ENCODE assay signal across 14 cellular contexts in the genomic region with DNA sequence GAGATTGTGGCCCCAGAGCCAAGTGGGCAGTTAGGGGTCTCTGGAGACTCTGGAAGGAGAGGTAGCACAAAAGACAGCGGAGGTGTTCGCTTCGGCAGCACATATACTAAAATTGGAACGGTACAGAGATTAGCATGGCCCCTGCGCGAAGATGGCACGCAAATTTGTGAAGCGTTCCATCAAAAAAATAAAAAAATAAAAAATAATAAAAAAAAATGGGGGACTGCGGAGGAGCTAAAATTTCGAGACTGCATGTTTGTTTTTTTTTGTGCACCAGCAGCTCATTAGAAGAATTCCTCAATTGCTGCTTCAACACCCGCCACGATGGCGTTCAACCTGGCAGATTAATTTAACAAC. TPM values are rescaled to one million over a fixed set of nuclear protein-coding genes. Genes with fewer than 3 reads are reported as not detected.
DNase-seq lines count a peak whose midpoint lies in the region; ATAC-seq, FAIRE-seq and TF ChIP-seq lines count a peak whose summit lies in the region.
"Had no signal": no experiment of that assay in that cellular context is flagged by ENCODE, and none has a peak within 500 bp of the region (broad histone marks: within the 10 kb centered on the region; RNA-seq: fewer than 3 reads in every experiment).

No MANE protein-coding gene starts in this region.

- H3K4me1 Mint-ChIP-seq in H9: peaks cover 23 to 30% of the 10 kb centered on the region in 2 experiments
- H3K4me1 Mint-ChIP-seq in astrocyte (ENCODE audit: low read depth, unreplicated experiment): peaks cover 12% of the 10 kb centered on the region
- peaks cover 10% of the 10 kb centered on the region for H3K4me1 Mint-ChIP-seq in mesothelial cell of epicardium

- H3K27me3 ChIP-seq in A673 (replicated peaks; ENCODE audit: insufficient read depth, low read depth, low read length, poor library complexity): no peaks in the 10 kb centered on the region
- H3K27me3 ChIP-seq in H9 (ENCODE audit: insufficient read depth, low read length): no peaks in the 10 kb centered on the region
- no peaks in the 10 kb centered on the region for H3K27me3 ChIP-seq in astrocyte (ENCODE audit: insufficient read depth, low read length)
- no peaks in the 10 kb centered on the region for H3K27me3 ChIP-seq in ovary

- no peak overlapping the region for H2BK12ac ChIP-seq in H9 (ENCODE audit: insufficient read length, low read depth, low read length)

- H3K9me3 ChIP-seq in A673 (ENCODE audit: low read depth, low read length, poor library complexity, severe bottlenecking) (no peaks in the 10 kb centered on the region), H9 (ENCODE audit: control insufficient read depth, low read depth, low read length) (no peaks in the 10 kb centered on the region), astrocyte (ENCODE audit: insufficient read depth, low read depth, low read length) (no peaks in the 10 kb centered on the region), ovary (no peaks in the 10 kb centered on the region)
- H3K9me3 ChIP-seq: tibial artery had no signal

- H4K5ac ChIP-seq in H9 (ENCODE audit: insufficient read length, low read depth, low read length): no peak overlapping the region

- H3K4me3 ChIP-seq in A673 (ENCODE audit: low read depth, low read length, poor library complexity, severe bottlenecking) (no peak overlapping the region), astrocyte (ENCODE audit: insufficient read depth, low read depth, low read length) (no peak overlapping the region), ovary (no peak overlapping the region)

- H3K4me1 ChIP-seq in A673 (ENCODE audit: insufficient read depth, low read length, poor library complexity, severe bottlenecking): peaks cover 40% of the 10 kb centered on the region
- H3K4me1 ChIP-seq in H9 (ENCODE audit: insufficient read depth, low read length): no peaks in the 10 kb centered on the region
- no peaks in the 10 kb centered on the region for H3K4me1 ChIP-seq in astrocyte (ENCODE audit: insufficient read depth, low read length)
- no peaks in the 10 kb centered on the region for H3K4me1 ChIP-seq in ovary (ENCODE audit: insufficient read depth)

- BruUV-seq in A673 (replicated peaks; lab: Mats Ljungman, UMichigan): no TSS peak

- no peak overlapping the region for H3K23ac ChIP-seq in H9 (ENCODE audit: insufficient read length, low read depth, low read length)

- no peak for FAIRE-seq in astrocyte (lab: Jason Lieb, UNC)
- FAIRE-seq in GM12892 (lab: Jason Lieb, UNC): no peak

- no CpG with 5 or more reads among the region's 13 CpGs for WGBS in H9 (ENCODE audit: extremely low coverage, insufficient read length, low lambda C conversion rate)
- 89 to 90% (median 89%) methylated on average over 13 of the region's 13 CpGs for WGBS in ovary, 3 donors

- no peak overlapping the region for H4K91ac ChIP-seq in H9 (ENCODE audit: insufficient read length, low read depth, low read length)

- peaks cover 41 to 81% (median 80%) of the 10 kb centered on the region in 3 experiments for H3K36me3 Mint-ChIP-seq in H9 (ENCODE audit: insufficient read depth in 1 of 3, low read depth in 3 of 3)
- H3K36me3 Mint-ChIP-seq in astrocyte (ENCODE audit: low read depth, unreplicated experiment): peaks cover 21% of the 10 kb centered on the region
- H3K36me3 Mint-ChIP-seq in mesothelial cell of epicardium: peaks cover 17% of the 10 kb centered on the region
- H3K36me3 Mint-ChIP-seq: activated naive CD4-positive, alpha-beta T cell treated with anti-CD3 and anti-CD28 coated beads, Interleukin-2, amount 50 U/mL, for 24 hours; memory B cell had no signal

- no peak overlapping the region for H3K14ac ChIP-seq in H9 (ENCODE audit: insufficient read depth, low read length)

- no peak overlapping the region for H2AFZ ChIP-seq in H9 (ENCODE audit: low read length)
- no peak overlapping the region for H2AFZ ChIP-seq in astrocyte (ENCODE audit: low read depth, low read length)

- H3K27ac ChIP-seq in A673 (ENCODE audit: low read depth, low read length, poor library complexity, severe bottlenecking) (peak overlapping the region; percentile 66), H9 (ENCODE audit: insufficient read length, low read depth, low read length) (no peak overlapping the region), astrocyte (ENCODE audit: low read depth, low read length) (no peak overlapping the region), ovary (no peak overlapping the region)

- POLR2A ChIA-PET in A673 (lab: Charles Lee; ENCODE audit: low non-redundant PET): interaction anchor here (0.9 kb wide), 1 partner anchor 220 kb away, joined by 4 read pairs; no protein-coding TSS in a partner anchor

- no peak overlapping the region for H2BK120ac ChIP-seq in H9 (ENCODE audit: low read depth, low read length, poor library complexity, severe bottlenecking)

- H3K4me3 Mint-ChIP-seq in H9: peak overlapping the region in 1 of 2 experiments; percentile 9; a peak in 1 of 5 replicates
- peak overlapping the region; percentile 64 for H3K4me3 Mint-ChIP-seq in astrocyte (ENCODE audit: unreplicated experiment)
- H3K4me3 Mint-ChIP-seq in mesothelial cell of epicardium: no peak overlapping the region
- H3K4me3 Mint-ChIP-seq: activated B cell treated with CpG ODN at 0.5 μM for 24 hours; activated naive CD4-positive, alpha-beta T cell treated with anti-CD3 and anti-CD28 coated beads, Interleukin-2, amount 50 U/mL, for 24 hours; memory B cell; stimulated activated naive CD8-positive, alpha-beta T cell treated with anti-CD3 and anti-CD28 coated beads, Interleukin-15, amount 100 ng/mL, for 72 hours had no signal

- no peak overlapping the region for H2BK15ac ChIP-seq in H9 (ENCODE audit: low read depth, low read length)

- H2AK5ac ChIP-seq in H9 (ENCODE audit: insufficient read length, low read length): no peak overlapping the region

- DNase-seq in A673 (ENCODE audit: low spot score) (no peak), H9 (no peak), astrocyte (ENCODE audit: low read depth) (no peak), mesothelial cell of epicardium (ENCODE audit: low spot score in 2 of 2, unreplicated experiment in 2 of 2) (no peak), GM12892 (ENCODE audit: insufficient read length) (no peak), ovary (no peak)
- DNase-seq in activated naive CD4-positive, alpha-beta T cell treated with anti-CD3 and anti-CD28 coated beads, Interleukin-2, amount 50 U/mL, for 16 hours: no peak

- H2BK5ac ChIP-seq in H9 (ENCODE audit: insufficient read length, low read length): no peak overlapping the region

- H3K36me3 ChIP-seq in A673 (ENCODE audit: insufficient read depth, low read length, poor library complexity, severe bottlenecking): peaks cover 95% of the 10 kb centered on the region
- H3K36me3 ChIP-seq in astrocyte (ENCODE audit: insufficient read depth, low read length): peaks cover 28% of the 10 kb centered on the region
- H3K36me3 ChIP-seq in ovary: no peaks in the 10 kb centered on the region
- H3K36me3 ChIP-seq: tibial artery had no signal

- TF ChIP-seq POLR2A in GM12892 (IDR thresholded peaks at IDR 0.05; ENCODE audit: low read depth, low read length) (no peak), ovary (IDR thresholded peaks at IDR 0.05) (no peak)

- intact Hi-C loops in A673 (cut with micrococcal nuclease; ENCODE audit: unreplicated experiment): loop anchor here (10.0 kb wide), 2 partner anchors 221 to 361 kb away; partner anchors contain the start of gene TTLL6
- intact Hi-C loops in ovary (cut with DNase I): no loop called here

- peak overlapping the region; percentile 60 to 98 (median 90); a peak in 6 of 7 replicates for H3K27ac Mint-ChIP-seq in H9
- H3K27ac Mint-ChIP-seq in astrocyte (ENCODE audit: unreplicated experiment): peak overlapping the region; percentile 91
- peak overlapping the region; percentile 80 for H3K27ac Mint-ChIP-seq in mesothelial cell of epicardium
- H3K27ac Mint-ChIP-seq: activated B cell treated with CpG ODN at 0.5 μM for 24 hours; memory B cell; stimulated activated naive CD8-positive, alpha-beta T cell treated with anti-CD3 and anti-CD28 coated beads, Interleukin-15, amount 100 ng/mL, for 72 hours had no signal

- no peaks in the 10 kb centered on the region for H3K79me1 ChIP-seq in H9 (ENCODE audit: insufficient read depth, low read depth, low read length, poor library complexity, severe bottlenecking)

- H3K56ac ChIP-seq in H9 (ENCODE audit: insufficient read length, low read depth, low read length): no peak overlapping the region

- no peak overlapping the region for H3K18ac ChIP-seq in H9 (ENCODE audit: insufficient read length, low read depth, low read length)

- H4K20me1 ChIP-seq in H9 (ENCODE audit: control insufficient read depth, insufficient read depth, insufficient read length) (no peaks in the 10 kb centered on the region), astrocyte (ENCODE audit: insufficient read depth, low read length) (peaks cover 28% of the 10 kb centered on the region)

- no peak overlapping the region for H3T11ph ChIP-seq in H9 (ENCODE audit: low read length)

- H3K9ac ChIP-seq in H9 (ENCODE audit: extremely low read depth, insufficient read length, low read length) (no peak overlapping the region), astrocyte (ENCODE audit: low read length) (no peak overlapping the region)

- TF ChIP-seq CTCF in A673 (conservative IDR thresholded peaks at IDR 0.05; ENCODE audit: low read depth, low read length) (no peak), H9 (conservative IDR thresholded peaks at IDR 0.05) (no peak; the same call in 2 of the 3 replicates), astrocyte (IDR thresholded peaks at IDR 0.05; ENCODE audit: insufficient read depth, low read depth, low read length) (no peak), mesothelial cell of epicardium (IDR thresholded peaks at IDR 0.05; ENCODE audit: unreplicated experiment) (peak; percentile 22), ovary (IDR thresholded peaks at IDR 0.05) (no peak)

- no peak overlapping the region for H3K4ac ChIP-seq in H9 (ENCODE audit: low read depth, low read length)

- no peak for ATAC-seq in HG03432 (IDR thresholded peaks at IDR 0.05; ENCODE audit: unreplicated experiment)

- no peaks in the 10 kb centered on the region; the same call in 1 of the 2 replicates for H3K27me3 Mint-ChIP-seq in H9 (ENCODE audit: low read depth)
- H3K27me3 Mint-ChIP-seq in astrocyte (ENCODE audit: low read depth, unreplicated experiment): no peaks in the 10 kb centered on the region
- H3K27me3 Mint-ChIP-seq in mesothelial cell of epicardium (ENCODE audit: low read depth): no peaks in the 10 kb centered on the region
- H3K27me3 Mint-ChIP-seq: stimulated activated naive CD8-positive, alpha-beta T cell treated with anti-CD3 and anti-CD28 coated beads, Interleukin-15, amount 100 ng/mL, for 72 hours had no signal

- no peak overlapping the region for H2BK20ac ChIP-seq in H9 (ENCODE audit: low read depth, low read length, poor library complexity, severe bottlenecking)

- H3K4me2 ChIP-seq in H9 (ENCODE audit: insufficient read depth, insufficient read length, low read length) (no peak overlapping the region), astrocyte (ENCODE audit: low read length) (no peak overlapping the region)

- H3K79me2 ChIP-seq in H9 (ENCODE audit: insufficient read depth, low read length) (no peaks in the 10 kb centered on the region), astrocyte (ENCODE audit: insufficient read depth, low read length) (peaks cover 24% of the 10 kb centered on the region)

- no peak for TF ChIP-seq EP300 in ovary (IDR thresholded peaks at IDR 0.05)

- H3K9me3 Mint-ChIP-seq in H9: no peaks in the 10 kb centered on the region; a peak in 1 of 5 replicates
- H3K9me3 Mint-ChIP-seq in astrocyte (ENCODE audit: unreplicated experiment): no peaks in the 10 kb centered on the region
- no peaks in the 10 kb centered on the region for H3K9me3 Mint-ChIP-seq in mesothelial cell of epicardium
- H3K9me3 Mint-ChIP-seq: activated naive CD4-positive, alpha-beta T cell treated with anti-CD3 and anti-CD28 coated beads, Interleukin-2, amount 50 U/mL, for 24 hours; memory B cell; stimulated activated naive CD8-positive, alpha-beta T cell treated with anti-CD3 and anti-CD28 coated beads, Interleukin-15, amount 100 ng/mL, for 72 hours had no signal

- H4K8ac ChIP-seq in H9 (replicated peaks; ENCODE audit: insufficient read length, low read depth, low read length): no peak overlapping the region

- H3K23me2 ChIP-seq in H9 (ENCODE audit: insufficient read length, low read depth, low read length, poor library complexity, severe bottlenecking): no peaks in the 10 kb centered on the region

- CTCF ChIA-PET in A673 (lab: Charles Lee): no interaction called here

RNA-seq across cellular contexts. Expression of gene IGF2BP1, which starts 39.1 kb away (rescaled TPM):
- total RNA-seq in A673 (2021) (495 and 517 TPM in 2 replicates), H9 (2021) (432 and 434 TPM in 2 replicates), astrocyte (241 and 260 TPM in 2 replicates), mesothelial cell of epicardium (225 to 227 TPM (median 227 TPM) in 3 replicates), ovary (1 to 10 TPM in 1 of 7 donors, not detected in 6; 1.0 TPM)
- 0.74 TPM for polyA plus RNA-seq in GM12892 (2012; ENCODE audit: missing spikeins)
- under 1 TPM in 1 of 2 donors, not detected in 1; 0.12 TPM for polyA plus RNA-seq in ovary
- total RNA-seq: sciatic nerve had no signal

Comparison
In these comparisons a context has a peak if more than half of its experiments do, and no peak if none do; other contexts are left out.
1. RNA of gene IGF2BP1, which starts 39.1 kb away (total RNA-seq): 495 to 517 TPM in A673, 432 to 434 TPM in H9, 241 to 260 TPM in astrocyte and 225 to 227 TPM in mesothelial cell of epicardium; 1.0 TPM in ovary; every median in the first group is over 100 times any median in the second.
2. Peak in every context shown above with its lines, with median percentiles within 50 percentile points of each other: H3K27ac Mint-ChIP-seq.